In the genomic region with DNA sequence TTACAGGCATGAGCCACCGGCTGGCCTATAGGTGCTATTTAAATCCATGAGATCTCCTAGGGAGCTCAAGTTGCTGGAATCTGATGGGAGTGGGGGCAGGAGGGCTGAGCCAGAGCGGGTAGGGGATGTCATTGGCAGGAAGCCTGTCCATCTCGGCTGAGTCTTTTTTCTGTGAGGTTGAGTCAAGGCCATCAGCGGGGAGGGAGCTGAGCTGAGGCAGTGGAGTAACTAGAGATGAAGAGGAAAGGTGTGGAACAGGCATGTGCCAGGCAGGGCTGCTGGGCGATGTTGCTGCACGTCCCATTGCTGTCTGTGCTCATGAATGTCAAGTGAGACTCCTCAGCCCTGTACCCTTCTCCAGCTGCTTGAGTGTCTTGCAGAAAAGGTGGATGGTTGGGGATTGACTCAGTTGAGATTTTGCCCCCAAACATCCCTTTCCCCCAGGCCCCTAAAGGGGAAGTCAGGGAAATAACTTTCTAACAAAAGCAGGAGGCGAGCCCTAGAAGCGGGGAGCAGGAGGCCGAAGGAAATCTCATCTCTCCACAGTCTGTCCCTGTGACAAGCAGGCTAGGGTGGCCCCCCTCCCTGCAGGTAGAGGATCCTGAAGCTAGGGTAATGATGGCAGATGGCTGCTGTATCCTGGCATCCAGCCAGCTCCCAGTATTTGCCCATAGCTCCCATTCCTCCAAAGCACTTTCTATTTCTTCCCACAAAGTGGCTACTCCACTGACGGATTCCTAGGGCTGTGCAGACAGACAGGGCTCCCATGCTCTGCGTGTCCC, we compare ENCODE assay signal across 10 cellular contexts. TPM values are rescaled to one million over a fixed set of nuclear protein-coding genes. Genes with fewer than 3 reads are reported as not detected.
DNase-seq lines count a peak whose midpoint lies in the region; TF ChIP-seq lines count a peak whose summit lies in the region.
"Had no signal": no experiment of that assay in that cellular context is flagged by ENCODE, and none has a peak within 500 bp of the region (broad histone marks: within the 10 kb centered on the region; RNA-seq: fewer than 3 reads in every experiment).

No MANE protein-coding gene starts in this region.

- peak overlapping the region; percentile 56 for H3K4me3 Mint-ChIP-seq in mesothelial cell of epicardium

- DNase-seq in DMS79 (lab: John Stamatoyannopoulos, UW) (peak; percentile 51), NCI-H187 treated with DMSO at 0.1 percent for 48 hours (lab: John Stamatoyannopoulos, UW) (peak; percentile 83), mesothelial cell of epicardium (ENCODE audit: low spot score in 2 of 2, unreplicated experiment in 2 of 2) (no peak), 8988T (no peak), hippocampal formation (lab: John Stamatoyannopoulos, UW) (no peak), vagina (ENCODE audit: extremely low spot score in 2 of 2) (no peak), medulla oblongata (ENCODE audit: extremely low spot score) (no peak)
- DNase-seq: activated CD4-positive, alpha-beta T cell treated with anti-CD3 and anti-CD28 coated beads, Interleukin-2, amount 50 U/mL, for 1 hour had no signal

- H3K27ac ChIP-seq in VCaP (peak overlapping the region; percentile 65; the same call in 1 of the 2 replicates), vagina (no peak overlapping the region)

- TF ChIP-seq CTCF in VCaP (conservative IDR thresholded peaks at IDR 0.05) (no peak), mesothelial cell of epicardium (IDR thresholded peaks at IDR 0.05; ENCODE audit: unreplicated experiment) (no peak), vagina (IDR thresholded peaks at IDR 0.05) (no peak)

- intact Hi-C loops in vagina (cut with DNase I) = loop anchor here (10.0 kb wide), 1 partner anchor 133 kb away; a partner anchor contains a TSS

- no peak for TF ChIP-seq POLR2A in vagina (IDR thresholded peaks at IDR 0.05)

- H3K27ac Mint-ChIP-seq in mesothelial cell of epicardium = no peak overlapping the region

- H3K36me3 Mint-ChIP-seq in mesothelial cell of epicardium = peaks cover 12% of the 10 kb centered on the region

- no peaks in the 10 kb centered on the region for H3K9me3 Mint-ChIP-seq in mesothelial cell of epicardium

- peaks cover 55% of the 10 kb centered on the region for H3K4me1 ChIP-seq in vagina

- H3K4me3 ChIP-seq in vagina = no peak overlapping the region
- H3K4me3 ChIP-seq: lung had no signal

- peaks cover 27% of the 10 kb centered on the region for H3K27me3 Mint-ChIP-seq in mesothelial cell of epicardium (ENCODE audit: low read depth)

- H3K27me3 ChIP-seq in vagina = no peaks in the 10 kb centered on the region

- H3K4me1 Mint-ChIP-seq in mesothelial cell of epicardium = peaks cover 37% of the 10 kb centered on the region

- peaks cover 0 to 19% of the 10 kb centered on the region in 2 donors for H3K36me3 ChIP-seq in vagina

- no peaks in the 10 kb centered on the region for H3K9me3 ChIP-seq in vagina

RNA-seq across cellular contexts. Expression of a gene that starts 5.4 kb away (rescaled TPM):
- total RNA-seq in mesothelial cell of epicardium (122 to 123 TPM (median 122 TPM) in 3 replicates), vagina (119 TPM)

RNA-seq across cellular contexts. Expression of a gene that starts 37.8 kb away (rescaled TPM):
- total RNA-seq in mesothelial cell of epicardium (176 to 188 TPM (median 184 TPM) in 3 replicates), vagina (31.9 TPM)

RNA-seq across cellular contexts. Expression of a gene that starts 42.5 kb away (rescaled TPM):
- total RNA-seq in mesothelial cell of epicardium (19.8 to 23.7 TPM (median 22.5 TPM) in 3 replicates), vagina (1.2 TPM)

Comparison
In these comparisons a context has a peak if more than half of its experiments do, and no peak if none do; other contexts are left out.
1. DNase-seq: peak in DMS79 (single experiment) and NCI-H187 treated with DMSO at 0.1 percent for 48 hours (single experiment); none in mesothelial cell of epicardium (0 of 2), 8988T (single experiment), hippocampal formation (0 of 2), vagina (0 of 2) and medulla oblongata (single experiment).